In the genomic region with DNA sequence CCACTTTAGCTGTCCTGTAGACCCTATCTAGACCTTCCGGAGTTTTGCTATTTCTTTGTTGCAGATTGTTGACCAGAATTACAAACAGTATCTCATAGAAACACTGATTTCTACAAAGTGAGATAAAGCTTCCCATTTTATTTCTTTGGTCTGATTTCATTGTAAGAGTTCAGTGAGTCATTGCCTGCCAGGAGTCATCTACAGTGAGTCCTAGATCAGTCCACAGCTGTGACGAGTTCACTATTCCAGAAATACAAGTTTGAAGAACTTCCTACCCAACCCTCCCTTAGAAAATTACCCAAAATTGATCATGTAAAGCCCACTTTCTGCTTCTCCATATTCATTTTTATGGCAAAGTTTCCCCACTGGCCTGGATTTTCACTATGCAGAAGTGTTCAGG, we compare ENCODE assay signal across 16 cellular contexts.
A peak's percentile ranks its signal among the peaks of the same experiment; 100 is the strongest.
DNase-seq lines count a peak whose midpoint lies in the region; ATAC-seq and TF ChIP-seq lines count a peak whose summit lies in the region.
"Had no signal": no experiment of that assay in that cellular context is flagged by ENCODE, and none has a peak within 500 bp of the region (broad histone marks: within the 10 kb centered on the region; RNA-seq: fewer than 3 reads in every experiment).

No MANE protein-coding gene starts in this region.

- DNase-seq in SK-N-SH, result no peak
- peak; percentile 2 to 70 for DNase-seq in cardiac fibroblast (ENCODE audit: low read depth in 2 of 2)
- peak; percentile 7 for DNase-seq in kidney epithelial cell (ENCODE audit: low read depth)
- no peak for DNase-seq in NCI-H187 treated with DMSO at 0.1 percent for 48 hours (lab: John Stamatoyannopoulos, UW)
- DNase-seq in amygdala (lab: John Stamatoyannopoulos, UW), result no peak
- DNase-seq in cortex of kidney (lab: John Stamatoyannopoulos, UW), result no peak
- DNase-seq: DMS79 treated with DMSO at 0.1 percent for 48 hours, NCI-H1694 treated with DMSO at 0.1 percent for 48 hours, NCI-H2107, NCI-H2227 treated with DMSO at 0.1 percent for 48 hours, NCI-H524, NCI-H82 had no signal

- peaks cover 7% of the 10 kb centered on the region for H3F3A ChIP-seq in SK-N-SH (replicated peaks; ENCODE audit: insufficient read depth)

- H3K36me3 ChIP-seq in SK-N-SH (replicated peaks in 1 of 2; ENCODE audit: control insufficient read depth in 1 of 2, insufficient read depth in 2 of 2, low read length in 1 of 2) (no peaks in the 10 kb centered on the region), kidney epithelial cell (ENCODE audit: control insufficient read depth, insufficient read depth, low read length) (no peaks in the 10 kb centered on the region)

- CTCF ChIA-PET in SK-N-SH (lab: Yijun Ruan, JAX), result interaction anchor here (1.0 to 2.1 kb wide), 2 partner anchors 10 to 30 kb away, joined by 3 to 4 read pairs; no protein-coding TSS in a partner anchor

- H3K27ac ChIP-seq in SK-N-SH (ENCODE audit: low read depth in 2 of 2, low read length in 1 of 2), result peak overlapping the region in 1 of 2 experiments; percentile 39; a peak in 1 of 4 replicates
- H3K27ac ChIP-seq: 22Rv1 had no signal

- no peak for TF ChIP-seq EP300 in SK-N-SH (IDR thresholded peaks at IDR 0.05; ENCODE audit: borderline replicate concordance in 1 of 2, low read depth in 1 of 2, low read length in 1 of 2)

- TF ChIP-seq CTCF in SK-N-SH (IDR thresholded peaks at IDR 0.05) (no peak), cardiac fibroblast (IDR thresholded peaks at IDR 0.05; ENCODE audit: low read depth, low read length) (no peak), kidney epithelial cell (IDR thresholded peaks at IDR 0.05; ENCODE audit: insufficient read depth, low read length, poor library complexity, severe bottlenecking) (no peak)

- H3K27me3 ChIP-seq in SK-N-SH (ENCODE audit: insufficient read depth) (no peaks in the 10 kb centered on the region), kidney epithelial cell (ENCODE audit: control insufficient read depth, insufficient read depth, low read length) (no peaks in the 10 kb centered on the region)

- TF ChIP-seq RAD21 in SK-N-SH (IDR thresholded peaks at IDR 0.05; ENCODE audit: low read length), result no peak

- no peak overlapping the region for H3K9ac ChIP-seq in SK-N-SH

- H3K9me2 ChIP-seq in SK-N-SH, result no peaks in the 10 kb centered on the region

- H3K4me2 ChIP-seq in SK-N-SH, result no peak overlapping the region

- 44% methylated on average over 2 of the region's 2 CpGs for WGBS in SK-N-SH (ENCODE audit: low lambda C conversion rate)

- H4K20me1 ChIP-seq in SK-N-SH (ENCODE audit: insufficient read depth), result no peaks in the 10 kb centered on the region

- H2AFZ ChIP-seq in SK-N-SH (ENCODE audit: low read depth), result no peak overlapping the region

- H3K79me2 ChIP-seq in SK-N-SH (ENCODE audit: insufficient read depth), result no peaks in the 10 kb centered on the region

- no peaks in the 10 kb centered on the region for H3K9me3 ChIP-seq in SK-N-SH

- H3K4me1 ChIP-seq in SK-N-SH (ENCODE audit: control insufficient read depth in 1 of 2, insufficient read depth in 2 of 2, low read depth in 1 of 2, low read length in 1 of 2), result peaks cover 0 to 15% of the 10 kb centered on the region in 2 experiments; a peak in 2 of 4 replicates

- ATAC-seq in SK-N-SH treated with all-trans-retinoic acid at 6 μM for 48 hours (peak; percentile 63), GM18867 (IDR thresholded peaks at IDR 0.05; ENCODE audit: unreplicated experiment) (no peak)
- ATAC-seq: HCT116 had no signal

- POLR2A ChIA-PET in SK-N-SH (lab: Yijun Ruan, JAX), result no interaction called here

- H3K4me3 ChIP-seq in SK-N-SH (ENCODE audit: low read depth in 2 of 2, low read length in 1 of 2), result no peak overlapping the region
- H3K4me3 ChIP-seq in cardiac fibroblast (replicated peaks in 1 of 2; ENCODE audit: low read depth in 2 of 2, low read length in 2 of 2), result no peak overlapping the region
- no peak overlapping the region for H3K4me3 ChIP-seq in kidney epithelial cell (ENCODE audit: low read depth, low read length)

TF ChIP-seq in SK-N-SH treated with all-trans-retinoic acid at 6 μM for 48 hours, 23 proteins besides CTCF, POLR2A, EP300 and RAD21 (continues in another document):
- TF ChIP-seq ZNF70 (CRISPR knock-in tag; IDR thresholded peaks at IDR 0.05), result no peak
- TF ChIP-seq, protein P1, sequence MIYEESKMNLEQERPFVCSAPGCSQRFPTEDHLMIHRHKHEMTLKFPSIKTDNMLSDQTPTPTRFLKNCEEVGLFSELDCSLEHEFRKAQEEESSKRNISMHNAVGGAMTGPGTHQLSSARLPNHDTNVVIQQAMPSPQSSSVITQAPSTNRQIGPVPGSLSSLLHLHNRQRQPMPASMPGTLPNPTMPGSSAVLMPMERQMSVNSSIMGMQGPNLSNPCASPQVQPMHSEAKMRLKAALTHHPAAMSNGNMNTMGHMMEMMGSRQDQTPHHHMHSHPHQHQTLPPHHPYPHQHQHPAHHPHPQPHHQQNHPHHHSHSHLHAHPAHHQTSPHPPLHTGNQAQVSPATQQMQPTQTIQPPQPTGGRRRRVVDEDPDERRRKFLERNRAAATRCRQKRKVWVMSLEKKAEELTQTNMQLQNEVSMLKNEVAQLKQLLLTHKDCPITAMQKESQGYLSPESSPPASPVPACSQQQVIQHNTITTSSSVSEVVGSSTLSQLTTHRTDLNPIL (CRISPR knock-in tag; IDR thresholded peaks at IDR 0.05; ENCODE audit: low read depth), result no peak
- no peak for TF ChIP-seq RARB (CRISPR knock-in tag; IDR thresholded peaks at IDR 0.05)
- no peak for TF ChIP-seq TOX (CRISPR knock-in tag; IDR thresholded peaks at IDR 0.05; ENCODE audit: borderline replicate concordance)
- no peak for TF ChIP-seq TCF4 (CRISPR knock-in tag; IDR thresholded peaks at IDR 0.05; ENCODE audit: borderline replicate concordance)
- TF ChIP-seq BACH2 (CRISPR knock-in tag; IDR thresholded peaks at IDR 0.05; ENCODE audit: borderline replicate concordance), result no peak
- no peak for TF ChIP-seq PPARA (CRISPR knock-in tag; IDR thresholded peaks at IDR 0.05; ENCODE audit: borderline replicate concordance)
- no peak for TF ChIP-seq OSR1 (CRISPR knock-in tag; IDR thresholded peaks at IDR 0.05)
- TF ChIP-seq GLIS3 (CRISPR knock-in tag; IDR thresholded peaks at IDR 0.05), result no peak
- no peak for TF ChIP-seq ZFP3 (CRISPR knock-in tag; IDR thresholded peaks at IDR 0.05)
- no peak for TF ChIP-seq ZNF8 (CRISPR knock-in tag; IDR thresholded peaks at IDR 0.05)
- no peak for TF ChIP-seq ARNTL (CRISPR knock-in tag; IDR thresholded peaks at IDR 0.05; ENCODE audit: borderline replicate concordance, low read depth)
- no peak for TF ChIP-seq SNAI2 (CRISPR knock-in tag; IDR thresholded peaks at IDR 0.05)
- no peak for TF ChIP-seq ESRRG (CRISPR knock-in tag; IDR thresholded peaks at IDR 0.05)
- TF ChIP-seq CSDC2 (CRISPR knock-in tag; IDR thresholded peaks at IDR 0.05), result no peak
- TF ChIP-seq ZNF565 (CRISPR knock-in tag; conservative IDR thresholded peaks at IDR 0.05; ENCODE audit: low read depth), result no peak
- no peak for TF ChIP-seq ZC3H10 (CRISPR knock-in tag; IDR thresholded peaks at IDR 0.05)

TF ChIP-seq in SK-N-SH, 30 proteins besides CTCF, POLR2A, EP300 and RAD21:
- TF ChIP-seq YY1 (IDR thresholded peaks at IDR 0.05; ENCODE audit: low read depth) (no peak), GABPA (IDR thresholded peaks at IDR 0.05; ENCODE audit: low read depth) (no peak)

Comparison
In these comparisons a context has a peak if more than half of its experiments do, and no peak if none do; other contexts are left out.
1. DNase-seq: peak in cardiac fibroblast (2 of 2) and kidney epithelial cell (single experiment); none in SK-N-SH (single experiment), NCI-H187 treated with DMSO at 0.1 percent for 48 hours (single experiment), amygdala (0 of 56) and cortex of kidney (single experiment).